ENCODE assay signal across 8 cellular contexts in the genomic region with DNA sequence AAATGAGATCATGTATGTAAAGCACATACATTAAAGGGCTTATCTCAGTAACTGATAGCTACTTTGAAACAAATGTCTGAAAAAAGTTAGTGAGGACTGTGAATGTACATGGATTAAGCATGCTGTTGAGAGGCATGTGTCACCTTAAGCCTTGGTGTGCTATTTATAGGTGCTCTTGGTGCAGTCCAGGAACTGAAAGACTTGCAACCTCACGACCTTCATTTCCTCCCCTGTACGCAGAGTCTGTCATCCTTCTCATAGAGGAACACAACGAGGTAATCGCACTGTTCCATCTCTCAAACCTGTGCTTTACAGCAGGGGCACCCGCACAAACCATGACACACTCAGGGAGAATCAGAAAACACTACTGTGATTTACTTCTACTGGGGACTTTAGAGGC.
DNase-seq lines count a peak whose midpoint lies in the region; ATAC-seq, FAIRE-seq and TF ChIP-seq lines count a peak whose summit lies in the region.

No MANE protein-coding gene starts in this region.

- intact Hi-C loops in CD8-positive, alpha-beta T cell (cut with DNase I, micrococcal nuclease) = no loop called here
- intact Hi-C loops in kidney (cut with DNase I) = no loop called here

- H3K27me3 ChIP-seq in CD8-positive, alpha-beta T cell (ENCODE audit: insufficient read depth, low read length) = no peaks in the 10 kb centered on the region

- peak in 1 of 7 experiments; percentile 21 for DNase-seq in CD8-positive, alpha-beta T cell
- peak; percentile 44 for DNase-seq in GM19240 (ENCODE audit: insufficient read length, low spot score)
- no peak for DNase-seq in activated naive CD8-positive, alpha-beta T cell treated with anti-CD3 and anti-CD28 coated beads, Interleukin-2, amount 10 ng/mL, durations not matched to agents 7 days and 5 days
- DNase-seq in frontal cortex (ENCODE audit: low spot score in 2 of 2) = no peak
- DNase-seq in kidney = no peak
- DNase-seq in erythroblast (lab: John Stamatoyannopoulos, UW) = no peak
- no peak for DNase-seq in effector memory CD8-positive, alpha-beta T cell

- TF ChIP-seq CTCF in CD8-positive, alpha-beta T cell (IDR thresholded peaks at IDR 0.05) = no peak
- TF ChIP-seq CTCF in kidney (IDR thresholded peaks at IDR 0.05; ENCODE audit: borderline replicate concordance, extremely low read depth, insufficient read depth) = no peak

- H3K4me1 ChIP-seq in CD8-positive, alpha-beta T cell (ENCODE audit: insufficient read depth, low read length) = no peaks in the 10 kb centered on the region
- no peaks in the 10 kb centered on the region for H3K4me1 ChIP-seq in kidney (ENCODE audit: control insufficient read depth in 1 of 2, insufficient read depth in 1 of 2, low read depth in 1 of 2, low read length in 2 of 2)

- no peaks in the 10 kb centered on the region for H3K36me3 Mint-ChIP-seq in CD8-positive, alpha-beta T cell
- no peaks in the 10 kb centered on the region for H3K36me3 Mint-ChIP-seq in activated naive CD8-positive, alpha-beta T cell treated with anti-CD3 and anti-CD28 coated beads, Interleukin-2, amount 10 ng/mL, durations not matched to agents 7 days and 5 days
- no peaks in the 10 kb centered on the region for H3K36me3 Mint-ChIP-seq in effector memory CD8-positive, alpha-beta T cell (ENCODE audit: insufficient read depth)

- no peak for TF ChIP-seq POLR2A in erythroblast (IDR thresholded peaks at IDR 0.05; ENCODE audit: low read length)

- no peak overlapping the region for H3K9ac ChIP-seq in kidney (ENCODE audit: low read length in 2 of 2)

- no peak overlapping the region for H3K4me3 ChIP-seq in CD8-positive, alpha-beta T cell (ENCODE audit: low read depth, low read length)
- H3K4me3 ChIP-seq in kidney (ENCODE audit: low read length in 2 of 2) = peak overlapping the region in 1 of 2 donors; percentile 20

- H3K27ac Mint-ChIP-seq in CD8-positive, alpha-beta T cell = no peak overlapping the region
- H3K27ac Mint-ChIP-seq in activated naive CD8-positive, alpha-beta T cell treated with anti-CD3 and anti-CD28 coated beads, Interleukin-2, amount 10 ng/mL, durations not matched to agents 7 days and 5 days = peak overlapping the region; percentile 49
- H3K27ac Mint-ChIP-seq in effector memory CD8-positive, alpha-beta T cell = no peak overlapping the region

- no peaks in the 10 kb centered on the region for H3K9me3 ChIP-seq in CD8-positive, alpha-beta T cell (ENCODE audit: low read length)
- H3K9me3 ChIP-seq in kidney (ENCODE audit: control insufficient read depth in 1 of 2, low read length in 2 of 2) = no peaks in the 10 kb centered on the region

- H3K9me3 Mint-ChIP-seq in CD8-positive, alpha-beta T cell = no peaks in the 10 kb centered on the region
- H3K9me3 Mint-ChIP-seq in activated naive CD8-positive, alpha-beta T cell treated with anti-CD3 and anti-CD28 coated beads, Interleukin-2, amount 10 ng/mL, durations not matched to agents 7 days and 5 days = no peaks in the 10 kb centered on the region
- H3K9me3 Mint-ChIP-seq in effector memory CD8-positive, alpha-beta T cell = no peaks in the 10 kb centered on the region

- peaks cover 5% of the 10 kb centered on the region for H3K4me1 Mint-ChIP-seq in CD8-positive, alpha-beta T cell (ENCODE audit: low read depth)
- peaks cover 5% of the 10 kb centered on the region for H3K4me1 Mint-ChIP-seq in activated naive CD8-positive, alpha-beta T cell treated with anti-CD3 and anti-CD28 coated beads, Interleukin-2, amount 10 ng/mL, durations not matched to agents 7 days and 5 days
- peaks cover 0 to 5% of the 10 kb centered on the region in 2 donors for H3K4me1 Mint-ChIP-seq in effector memory CD8-positive, alpha-beta T cell (ENCODE audit: low read depth in 2 of 2)

- H3K36me3 ChIP-seq in CD8-positive, alpha-beta T cell (ENCODE audit: insufficient read depth, low read length) = no peaks in the 10 kb centered on the region
- no peaks in the 10 kb centered on the region for H3K36me3 ChIP-seq in kidney (ENCODE audit: control insufficient read depth in 1 of 2, insufficient read depth in 2 of 2, low read length in 2 of 2)

- no peak overlapping the region for H3K4me3 Mint-ChIP-seq in CD8-positive, alpha-beta T cell
- H3K4me3 Mint-ChIP-seq in activated naive CD8-positive, alpha-beta T cell treated with anti-CD3 and anti-CD28 coated beads, Interleukin-2, amount 10 ng/mL, durations not matched to agents 7 days and 5 days = peak overlapping the region; percentile 35
- H3K4me3 Mint-ChIP-seq in effector memory CD8-positive, alpha-beta T cell = no peak overlapping the region

- FAIRE-seq in frontal cortex (lab: Jason Lieb, UNC) (no peak), kidney (lab: Jason Lieb, UNC) (no peak)

- CTCF ChIA-PET in CD8-positive, alpha-beta T cell (lab: Charles Lee) = no interaction called here

- POLR2A ChIA-PET in CD8-positive, alpha-beta T cell (lab: Charles Lee) = no interaction called here
- POLR2A ChIA-PET in activated naive CD8-positive, alpha-beta T cell treated with anti-CD3 and anti-CD28 coated beads, Interleukin-2, amount 10 ng/mL, durations not matched to agents 7 days and 5 days (lab: Charles Lee) = no interaction called here

- peaks cover 2% of the 10 kb centered on the region for H3K27me3 Mint-ChIP-seq in CD8-positive, alpha-beta T cell (ENCODE audit: low read depth)
- H3K27me3 Mint-ChIP-seq in activated naive CD8-positive, alpha-beta T cell treated with anti-CD3 and anti-CD28 coated beads, Interleukin-2, amount 10 ng/mL, durations not matched to agents 7 days and 5 days = peaks cover 7% of the 10 kb centered on the region
- H3K27me3 Mint-ChIP-seq in effector memory CD8-positive, alpha-beta T cell = no peaks in the 10 kb centered on the region

- peak; percentile 44 for ATAC-seq in CD8-positive, alpha-beta T cell
- peak; percentile 98 for ATAC-seq in HG03066 (IDR thresholded peaks at IDR 0.05; ENCODE audit: low read depth, unreplicated experiment)
- ATAC-seq in activated naive CD8-positive, alpha-beta T cell treated with anti-CD3 and anti-CD28 coated beads, Interleukin-2, amount 10 ng/mL, durations not matched to agents 7 days and 5 days (ENCODE audit: low read depth) = peak; percentile 98
- ATAC-seq in effector memory CD8-positive, alpha-beta T cell (replicated peaks) = no peak

- H3K27ac ChIP-seq in CD8-positive, alpha-beta T cell (ENCODE audit: low read depth, low read length) = no peak overlapping the region
- no peak overlapping the region for H3K27ac ChIP-seq in kidney (ENCODE audit: low read depth in 2 of 2, low read length in 2 of 2)
